ENCODE assay signal across 4 cellular contexts in genomic region chr13:91491980-91492379, GRCh38.
"Had no signal": no experiment of that assay in that cellular context is flagged by ENCODE, and none has a peak within 500 bp of the region (broad histone marks: within the 10 kb centered on the region; RNA-seq: fewer than 3 reads in every experiment).

No MANE protein-coding gene starts in this region.

- H3K4me1 Mint-ChIP-seq: GM23338 had no signal

- H3K27ac Mint-ChIP-seq: GM23338, H9 had no signal

- DNase-seq: H9, HCEC 1CT, IMR-90 had no signal

- H3K4me3 ChIP-seq: GM23338 had no signal

- H3K4me3 Mint-ChIP-seq: GM23338, H9 had no signal
